In genomic region chr12:127038152-127038551, GRCh38 we compare ENCODE assay signal across 28 cellular contexts.
"Had no signal": no experiment of that assay in that cellular context is flagged by ENCODE, and none has a peak within 500 bp of the region (broad histone marks: within the 10 kb centered on the region; RNA-seq: fewer than 3 reads in every experiment).

No MANE protein-coding gene starts in this region.

- H3K27me3 ChIP-seq: colonic mucosa, esophagus squamous epithelium, foreskin keratinocyte, gastrocnemius medialis had no signal

- DNase-seq: colonic mucosa; cortex of kidney; dermis blood vessel endothelial cell; dorsolateral prefrontal cortex; effector CD4-positive, alpha-beta T cell; effector CD8-positive, alpha-beta T cell; effector memory CD4-positive, alpha-beta T cell; effector memory CD8-positive, alpha-beta T cell; endodermal cell; erythroblast; esophagus squamous epithelium; foreskin fibroblast; foreskin keratinocyte; foreskin melanocyte; gastrocnemius medialis; glutamatergic neuron; head of caudate nucleus; heart left ventricle; heart right ventricle had no signal

- FAIRE-seq: colon, endometrium, endothelial cell of umbilical vein, frontal cortex had no signal

- H3K27ac Mint-ChIP-seq: dendritic cell treated with granulocyte-macrophage colony-stimulating factor and Interleukin-4, amounts not matched to agents 40 ng/mL and 50 ng/mL, for 4 days; effector memory CD8-positive, alpha-beta T cell; endodermal cell had no signal

- H3K4me1 Mint-ChIP-seq: endodermal cell had no signal

- H3K4me1 ChIP-seq: colonic mucosa, esophagus muscularis mucosa, esophagus squamous epithelium, foreskin keratinocyte, gastrocnemius medialis, gastroesophageal sphincter, heart left ventricle, heart right ventricle had no signal

- H3K4me3 ChIP-seq: colonic mucosa, coronary artery, dorsolateral prefrontal cortex, esophagus muscularis mucosa, esophagus squamous epithelium, gastrocnemius medialis, gastroesophageal sphincter, heart left ventricle, heart right ventricle had no signal

- H3K36me3 ChIP-seq: colonic mucosa, esophagus muscularis mucosa, esophagus squamous epithelium, gastrocnemius medialis, gastroesophageal sphincter, heart left ventricle, heart right ventricle had no signal

- H3K4me3 Mint-ChIP-seq: dendritic cell treated with granulocyte-macrophage colony-stimulating factor and Interleukin-4, amounts not matched to agents 40 ng/mL and 50 ng/mL, for 4 days; effector memory CD8-positive, alpha-beta T cell; endodermal cell had no signal

- H3K27ac ChIP-seq: colonic mucosa, coronary artery, dorsolateral prefrontal cortex, epithelial cell of prostate, esophagus muscularis mucosa, esophagus squamous epithelium, foreskin keratinocyte, gastrocnemius medialis, gastroesophageal sphincter, heart left ventricle, heart right ventricle had no signal

- H3K9me3 ChIP-seq: colonic mucosa, esophagus muscularis mucosa, esophagus squamous epithelium, gastrocnemius medialis, gastroesophageal sphincter, heart left ventricle, heart right ventricle had no signal

- H3K9me3 Mint-ChIP-seq: effector memory CD8-positive, alpha-beta T cell; endodermal cell had no signal

- ATAC-seq: effector memory CD8-positive, alpha-beta T cell; foreskin keratinocyte; gastrocnemius medialis; gastroesophageal sphincter; heart left ventricle; heart right ventricle had no signal

- H3K27me3 Mint-ChIP-seq: dendritic cell treated with granulocyte-macrophage colony-stimulating factor and Interleukin-4, amounts not matched to agents 40 ng/mL and 50 ng/mL, for 4 days had no signal
